Comparison of ENCODE assay signal across 22 cellular contexts in the genomic region with DNA sequence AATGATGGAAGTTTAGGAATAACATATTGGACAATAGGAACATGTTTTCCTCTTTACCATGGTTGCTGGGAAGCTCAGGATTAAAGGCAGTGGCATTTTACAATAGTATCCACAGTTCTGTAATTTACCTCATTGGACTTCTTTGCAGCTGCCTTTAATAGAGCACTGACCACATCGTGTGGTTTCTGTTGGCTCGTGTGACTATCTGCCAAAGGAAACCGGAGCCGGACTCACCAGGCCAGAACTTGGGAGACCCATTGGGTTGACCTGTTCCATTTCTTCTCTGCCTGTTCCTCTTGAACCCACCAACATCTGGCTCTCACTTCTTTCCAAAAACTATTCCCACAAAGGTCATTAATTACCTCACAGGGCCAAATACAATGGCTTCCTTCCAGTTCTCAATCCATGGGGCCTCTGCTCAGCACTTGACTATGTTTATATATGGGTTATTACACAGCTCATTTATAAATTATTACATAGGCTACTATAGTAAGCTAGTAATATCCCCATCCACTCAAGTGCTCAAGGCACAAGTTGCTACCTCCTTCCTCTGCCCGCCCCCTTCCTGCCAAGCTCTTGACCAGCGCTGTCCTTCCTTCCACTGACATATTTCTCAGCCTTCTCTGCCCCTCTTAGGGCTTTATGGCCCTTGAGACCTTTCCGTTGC.
DNase-seq lines count a peak whose midpoint lies in the region; ATAC-seq, FAIRE-seq and TF ChIP-seq lines count a peak whose summit lies in the region.
"Had no signal": no experiment of that assay in that cellular context is flagged by ENCODE, and none has a peak within 500 bp of the region (broad histone marks: within the 10 kb centered on the region; RNA-seq: fewer than 3 reads in every experiment).

No MANE protein-coding gene starts in this region.

- H3K4me3 ChIP-seq in fibroblast of mammary gland (ENCODE audit: control insufficient read depth, low read depth, low read length) = no peak overlapping the region
- H3K4me3 ChIP-seq: BLaER1, GM23248 had no signal

- no peak for FAIRE-seq in HTR-8/SVneo (lab: Jason Lieb, UNC)
- FAIRE-seq: A204.1, G401.6, GM12892, GM19239, H1 had no signal

- intact Hi-C loops in left ventricle myocardium superior (cut with micrococcal nuclease) (loop anchor here (10.0 kb wide), 2 partner anchors 185 to 585 kb away; no protein-coding TSS in a partner anchor), left cardiac atrium (cut with DNase I) (loop anchor here (10.0 kb wide), 2 partner anchors 185 to 585 kb away; no protein-coding TSS in a partner anchor)

- peak; percentile 19 for ATAC-seq in left ventricle myocardium superior
- ATAC-seq in left cardiac atrium = no peak
- ATAC-seq in GM18867 (IDR thresholded peaks at IDR 0.05; ENCODE audit: unreplicated experiment) = no peak
- ATAC-seq: CD8-positive, alpha-beta T cell had no signal

- TF ChIP-seq CTCF in fibroblast of mammary gland (conservative IDR thresholded peaks at IDR 0.05; ENCODE audit: control insufficient read depth, insufficient read depth, low read depth, low read length) = no peak

- peak; percentile 21 for DNase-seq in NCI-H1092 treated with DMSO at 0.1 percent for 48 hours (lab: John Stamatoyannopoulos, UW)
- no peak for DNase-seq in NCI-H1092 (lab: John Stamatoyannopoulos, UW)
- no peak for DNase-seq in left ventricle myocardium superior
- no peak for DNase-seq in left cardiac atrium
- DNase-seq in fibroblast of mammary gland (ENCODE audit: low read depth) = peak; percentile 15
- no peak for DNase-seq in stimulated activated CD8-positive, alpha-beta memory T cell treated with anti-CD3 and anti-CD28 coated beads, Interleukin-4, amount 100 ng/mL, for 48 hours
- no peak for DNase-seq in HTR-8/SVneo (ENCODE audit: insufficient read length, low spot score)
- DNase-seq: Caco-2; CD4-positive, CD25-positive, alpha-beta regulatory T cell; CD8-positive, alpha-beta T cell; DMS153; DND-41; GM23248; H7; HCEC 1CT had no signal

Comparison
In these comparisons a context has a peak if more than half of its experiments do, and no peak if none do; other contexts are left out.
1. DNase-seq: peak in NCI-H1092 treated with DMSO at 0.1 percent for 48 hours (single experiment) and fibroblast of mammary gland (single experiment); none in NCI-H1092 (single experiment), left ventricle myocardium superior (single experiment), left cardiac atrium (single experiment), stimulated activated CD8-positive, alpha-beta memory T cell treated with anti-CD3 and anti-CD28 coated beads, Interleukin-4, amount 100 ng/mL, for 48 hours (single experiment) and HTR-8/SVneo (single experiment).